Comparison of ENCODE assay signal across 3 cellular contexts in genomic region chrX:69546978-69547377, GRCh38. TPM values are rescaled to one million over a fixed set of nuclear protein-coding genes. Genes with fewer than 3 reads are reported as not detected.
"Had no signal": no experiment of that assay in that cellular context is flagged by ENCODE, and none has a peak within 500 bp of the region (broad histone marks: within the 10 kb centered on the region; RNA-seq: fewer than 3 reads in every experiment).

No MANE protein-coding gene starts in this region.

- DNase-seq: GDM1, GF-D8 had no signal

- H3K4me3 ChIP-seq: GM12878 had no signal

- ATAC-seq: GM12878 had no signal

RNA-seq across cellular contexts. Expression of gene NALF2, which starts 42.9 kb away (rescaled TPM):
- total RNA-seq: GM12878 had no signal
